1 cellular context compared by ENCODE assay signal in the genomic region with DNA sequence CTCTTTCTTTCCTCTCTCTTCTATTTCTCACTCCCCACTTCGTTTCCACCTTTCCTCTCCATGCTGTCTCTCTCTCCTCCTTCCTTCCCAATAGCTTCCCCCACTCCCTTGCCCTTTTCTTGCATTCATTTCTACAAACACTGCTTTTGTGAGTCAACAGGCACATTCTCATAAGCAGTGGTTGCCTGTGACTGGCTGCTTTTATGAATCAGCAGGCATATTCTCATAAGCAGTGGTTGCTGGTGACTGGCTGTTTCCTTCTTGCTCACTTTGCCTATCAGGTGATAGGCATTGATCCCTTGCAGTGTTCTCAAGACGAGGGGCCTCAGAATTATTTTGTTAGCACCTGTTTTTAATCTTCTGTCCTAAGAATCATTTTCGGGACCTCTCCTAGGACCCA.
TF ChIP-seq lines count a peak whose summit lies in the region.

No MANE protein-coding gene starts in this region.

TF ChIP-seq in GM23338, 12 proteins besides CTCF, POLR2A, EP300 and RAD21 (continued from another document):
- TF ChIP-seq EZH2phosphoT487 (IDR thresholded peaks at IDR 0.05; ENCODE audit: unreplicated experiment), result no peak
- TF ChIP-seq CREB1 (CRISPR knock-in tag; IDR thresholded peaks at IDR 0.05; ENCODE audit: low read depth), result no peak
TF ChIP-seq in GM23338: peak in this region for 0.
